Comparison of ENCODE assay signal across 1 cellular context in the genomic region with DNA sequence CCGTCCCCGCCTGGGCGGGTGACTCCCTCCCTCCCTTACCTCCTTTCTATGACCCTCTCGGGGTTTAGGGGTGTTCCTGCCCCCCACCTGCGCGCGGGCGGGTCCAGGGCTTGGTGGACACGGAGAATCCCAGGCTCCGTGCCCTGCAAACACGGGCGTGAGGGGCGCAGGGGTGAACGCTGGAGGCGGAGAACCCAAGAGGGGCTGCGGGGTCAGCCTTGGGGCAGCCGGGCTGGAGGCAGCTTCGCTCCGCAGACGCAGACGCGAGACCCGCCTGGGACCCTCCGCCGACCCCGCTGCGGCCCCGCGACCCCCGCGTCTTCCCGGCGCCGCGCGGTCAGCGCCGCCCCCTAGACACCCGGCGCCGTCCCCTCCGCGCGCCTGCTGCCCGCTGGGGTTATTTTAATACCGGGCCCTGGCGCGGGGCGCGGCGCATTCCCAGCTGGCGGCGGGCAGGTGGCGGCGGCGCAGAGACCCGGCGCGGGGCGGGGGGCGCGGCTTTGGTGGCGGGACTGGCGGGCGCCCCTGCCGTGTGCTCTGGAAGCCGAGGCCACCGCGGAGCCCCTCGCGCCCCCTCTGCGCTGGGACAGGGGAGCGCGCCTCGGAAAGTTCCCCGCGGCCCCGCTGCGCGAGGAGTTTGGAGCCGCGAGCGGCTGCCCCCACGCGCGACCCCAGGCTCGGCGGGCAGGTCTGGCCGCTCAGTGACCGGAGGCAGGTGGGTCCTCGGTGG.
TF ChIP-seq lines count a peak whose summit lies in the region.

A gene (plus strand): TSS at position 433 of the 730 bp plus-strand sequence. CDS start 2,560 bp downstream, outside the sequence.

TF ChIP-seq in GM23338, 12 proteins besides CTCF, POLR2A, EP300 and RAD21 (continued from another document):
- TF ChIP-seq POLR2AphosphoS5 (IDR thresholded peaks at IDR 0.05; ENCODE audit: low read depth) (no peak), EZH2phosphoT487 (IDR thresholded peaks at IDR 0.05; ENCODE audit: unreplicated experiment) (no peak)
TF ChIP-seq in GM23338: peak in this region for 1.
